In the genomic region with DNA sequence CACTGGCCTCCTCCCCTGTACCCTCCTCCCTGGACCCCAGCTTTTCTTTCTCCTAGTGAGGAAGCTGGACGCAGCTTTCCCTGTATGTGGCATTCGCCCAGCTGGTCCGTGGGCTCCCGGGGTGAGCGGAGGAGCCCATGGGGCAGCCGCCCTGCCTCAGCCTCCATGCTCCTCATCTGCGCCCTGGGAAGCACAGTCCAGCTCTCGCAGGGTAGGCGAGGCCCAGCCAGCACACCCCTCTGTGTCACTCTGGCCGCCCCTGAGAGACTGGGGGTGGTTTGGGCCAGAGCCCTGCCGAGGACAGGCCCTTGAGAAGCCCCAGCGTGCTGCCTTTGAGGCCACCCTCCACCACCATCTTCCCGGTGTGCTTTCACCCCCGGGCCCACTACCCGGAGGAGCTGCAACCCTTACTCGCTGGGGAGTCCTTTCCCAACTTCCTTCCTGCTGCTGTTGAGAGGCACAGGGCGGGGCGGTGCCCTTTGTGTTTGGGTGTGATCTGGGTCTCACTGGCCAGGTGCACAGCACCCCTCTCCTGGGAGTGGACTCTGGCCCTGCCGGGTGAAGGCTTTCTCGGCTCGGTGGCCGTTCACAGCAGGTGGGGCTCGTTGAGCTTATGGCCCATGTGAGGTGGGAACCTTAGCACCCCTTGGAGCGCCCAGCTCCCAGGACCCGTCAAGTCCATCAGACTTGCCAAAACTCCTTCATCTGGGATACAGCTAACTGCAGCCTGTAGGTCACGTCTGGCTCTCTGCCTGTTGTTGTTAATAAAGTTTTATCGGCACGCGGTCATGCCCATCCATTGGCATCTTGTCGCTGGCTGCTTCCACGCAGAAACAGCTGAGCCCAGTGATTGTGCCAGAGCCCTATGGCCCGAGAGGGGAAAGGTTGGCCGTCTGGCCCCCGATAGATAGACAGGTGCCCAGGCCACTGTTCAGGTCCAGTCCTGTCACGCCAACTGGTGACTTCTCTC, we compare ENCODE assay signal across 1 cellular context.
TF ChIP-seq lines count a peak whose summit lies in the region.

No MANE protein-coding gene starts in this region.

TF ChIP-seq in GM12878, 131 proteins besides CTCF, POLR2A, EP300 and RAD21:
- TF ChIP-seq CBX3 (IDR thresholded peaks at IDR 0.05; ENCODE audit: borderline replicate concordance, low read depth) (no peak), CHD1 (IDR thresholded peaks at IDR 0.05; ENCODE audit: low read depth, low read length) (no peak), TCF12 (IDR thresholded peaks at IDR 0.05; ENCODE audit: low read depth, low read length) (no peak)
- TF ChIP-seq, protein P1, sequence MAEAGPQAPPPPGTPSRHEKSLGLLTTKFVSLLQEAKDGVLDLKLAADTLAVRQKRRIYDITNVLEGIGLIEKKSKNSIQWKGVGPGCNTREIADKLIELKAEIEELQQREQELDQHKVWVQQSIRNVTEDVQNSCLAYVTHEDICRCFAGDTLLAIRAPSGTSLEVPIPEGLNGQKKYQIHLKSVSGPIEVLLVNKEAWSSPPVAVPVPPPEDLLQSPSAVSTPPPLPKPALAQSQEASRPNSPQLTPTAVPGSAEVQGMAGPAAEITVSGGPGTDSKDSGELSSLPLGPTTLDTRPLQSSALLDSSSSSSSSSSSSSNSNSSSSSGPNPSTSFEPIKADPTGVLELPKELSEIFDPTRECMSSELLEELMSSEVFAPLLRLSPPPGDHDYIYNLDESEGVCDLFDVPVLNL (IDR thresholded peaks at IDR 0.05; ENCODE audit: low read depth, low read length), result no peak
- TF ChIP-seq, protein P2, sequence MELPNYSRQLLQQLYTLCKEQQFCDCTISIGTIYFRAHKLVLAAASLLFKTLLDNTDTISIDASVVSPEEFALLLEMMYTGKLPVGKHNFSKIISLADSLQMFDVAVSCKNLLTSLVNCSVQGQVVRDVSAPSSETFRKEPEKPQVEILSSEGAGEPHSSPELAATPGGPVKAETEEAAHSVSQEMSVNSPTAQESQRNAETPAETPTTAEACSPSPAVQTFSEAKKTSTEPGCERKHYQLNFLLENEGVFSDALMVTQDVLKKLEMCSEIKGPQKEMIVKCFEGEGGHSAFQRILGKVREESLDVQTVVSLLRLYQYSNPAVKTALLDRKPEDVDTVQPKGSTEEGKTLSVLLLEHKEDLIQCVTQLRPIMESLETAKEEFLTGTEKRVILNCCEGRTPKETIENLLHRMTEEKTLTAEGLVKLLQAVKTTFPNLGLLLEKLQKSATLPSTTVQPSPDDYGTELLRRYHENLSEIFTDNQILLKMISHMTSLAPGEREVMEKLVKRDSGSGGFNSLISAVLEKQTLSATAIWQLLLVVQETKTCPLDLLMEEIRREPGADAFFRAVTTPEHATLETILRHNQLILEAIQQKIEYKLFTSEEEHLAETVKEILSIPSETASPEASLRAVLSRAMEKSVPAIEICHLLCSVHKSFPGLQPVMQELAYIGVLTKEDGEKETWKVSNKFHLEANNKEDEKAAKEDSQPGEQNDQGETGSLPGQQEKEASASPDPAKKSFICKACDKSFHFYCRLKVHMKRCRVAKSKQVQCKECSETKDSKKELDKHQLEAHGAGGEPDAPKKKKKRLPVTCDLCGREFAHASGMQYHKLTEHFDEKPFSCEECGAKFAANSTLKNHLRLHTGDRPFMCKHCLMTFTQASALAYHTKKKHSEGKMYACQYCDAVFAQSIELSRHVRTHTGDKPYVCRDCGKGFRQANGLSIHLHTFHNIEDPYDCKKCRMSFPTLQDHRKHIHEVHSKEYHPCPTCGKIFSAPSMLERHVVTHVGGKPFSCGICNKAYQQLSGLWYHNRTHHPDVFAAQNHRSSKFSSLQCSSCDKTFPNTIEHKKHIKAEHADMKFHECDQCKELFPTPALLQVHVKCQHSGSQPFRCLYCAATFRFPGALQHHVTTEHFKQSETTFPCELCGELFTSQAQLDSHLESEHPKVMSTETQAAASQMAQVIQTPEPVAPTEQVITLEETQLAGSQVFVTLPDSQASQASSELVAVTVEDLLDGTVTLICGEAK (IDR thresholded peaks at IDR 0.05; ENCODE audit: borderline replicate concordance), result peak; percentile 89
